In genomic region chr13:97977982-97978381, GRCh38 we compare ENCODE assay signal across 9 cellular contexts. TPM values are rescaled to one million over a fixed set of nuclear protein-coding genes. Genes with fewer than 3 reads are reported as not detected.
DNase-seq lines count a peak whose midpoint lies in the region; ATAC-seq, FAIRE-seq and TF ChIP-seq lines count a peak whose summit lies in the region.
"Had no signal": no experiment of that assay in that cellular context is flagged by ENCODE, and none has a peak within 500 bp of the region (broad histone marks: within the 10 kb centered on the region; RNA-seq: fewer than 3 reads in every experiment).

No MANE protein-coding gene starts in this region.

- BruUV-seq in HepG2 (replicated peaks; lab: Mats Ljungman, UMichigan): no TSS peak

- 13% methylated on average over 7 of the region's 7 CpGs for WGBS in HepG2 (ENCODE audit: low lambda C conversion rate)

- H3K27ac ChIP-seq in AG04450 (ENCODE audit: low read depth, low read length): no peak overlapping the region
- peak overlapping the region; percentile 79 for H3K27ac ChIP-seq in HepG2 (ENCODE audit: extremely low read length, insufficient read depth, low read length)

- CTCF ChIA-PET in AG04450 (lab: Charles Lee) (interaction anchor here (1.3 to 1.8 kb wide), 2 partner anchors 122 to 675 kb away, joined by 3 to 5 read pairs; no protein-coding TSS in a partner anchor), HepG2 (lab: Yijun Ruan, JAX; ENCODE audit: low intra/inter-chr PET ratio, low total read pairs) (no interaction called here)

- H3K4me3 Mint-ChIP-seq in activated naive CD8-positive, alpha-beta T cell treated with anti-CD3 and anti-CD28 coated beads, Interleukin-2, amount 50 U/mL, for 24 hours: peak overlapping the region; percentile 99

- H3K9me3 ChIP-seq in AG04450 (ENCODE audit: control insufficient read depth, insufficient read depth, low read length) (no peaks in the 10 kb centered on the region), HAP-1 (no peaks in the 10 kb centered on the region), HepG2 (ENCODE audit: low read length) (no peaks in the 10 kb centered on the region)

- peak overlapping the region; percentile 95 for H3K27ac Mint-ChIP-seq in activated naive CD8-positive, alpha-beta T cell treated with anti-CD3 and anti-CD28 coated beads, Interleukin-2, amount 50 U/mL, for 24 hours

- POLR2A ChIA-PET in AG04450 (lab: Yijun Ruan, JAX) (no interaction called here), HepG2 (lab: Yijun Ruan, JAX) (no interaction called here)

- DNase-seq in AG04450 (ENCODE audit: low read depth, low spot score) (no peak), HAP-1 (ENCODE audit: low spot score in 2 of 2) (no peak), HepG2 (ENCODE audit: low spot score) (no peak), foreskin melanocyte (no peak), midbrain (lab: John Stamatoyannopoulos, UW) (no peak), middle frontal gyrus (ENCODE audit: extremely low spot score, low spot score) (no peak)
- DNase-seq in activated naive CD8-positive, alpha-beta T cell treated with anti-CD3 and anti-CD28 coated beads, Interleukin-2, amount 50 U/mL, for 24 hours: no peak
- DNase-seq: activated CD4-positive, alpha-beta T cell treated with anti-CD3 and anti-CD28 coated beads for 4 hours had no signal

- no peak for TF ChIP-seq EP300 in HepG2 (IDR thresholded peaks at IDR 0.05; ENCODE audit: low read depth in 2 of 2, low read length in 2 of 2)
- no peak for TF ChIP-seq EP300 in HepG2 (CRISPR knock-in tag; IDR thresholded peaks at IDR 0.05; ENCODE audit: borderline replicate concordance)

- H4K20me1 ChIP-seq in HepG2 (ENCODE audit: insufficient read depth, low read length): peaks cover 33% of the 10 kb centered on the region

- TF ChIP-seq RAD21 in HepG2 (CRISPR knock-in tag; IDR thresholded peaks at IDR 0.05): no peak

- H3K9me3 Mint-ChIP-seq in activated naive CD8-positive, alpha-beta T cell treated with anti-CD3 and anti-CD28 coated beads, Interleukin-2, amount 50 U/mL, for 24 hours: no peaks in the 10 kb centered on the region

- H3K4me1 Mint-ChIP-seq in activated naive CD8-positive, alpha-beta T cell treated with anti-CD3 and anti-CD28 coated beads, Interleukin-2, amount 50 U/mL, for 24 hours: peaks cover 50% of the 10 kb centered on the region

- H3K4me1 ChIP-seq in HAP-1: peaks cover 35% of the 10 kb centered on the region
- H3K4me1 ChIP-seq in HepG2 (ENCODE audit: insufficient read depth, low read length): peaks cover 58% of the 10 kb centered on the region

- intact Hi-C loops in HepG2 (cut with micrococcal nuclease; ENCODE audit: unreplicated experiment): loop anchor here (5.0 kb wide), 2 partner anchors 121 to 594 kb away; no protein-coding TSS in a partner anchor

- TF ChIP-seq CTCF in AG04450 (IDR thresholded peaks at IDR 0.05; ENCODE audit: low read depth, low read length) (no peak), HepG2 (CRISPR knock-in tag; IDR thresholded peaks at IDR 0.05) (no peak)

- in situ Hi-C loops in HAP-1 (cut with MboI; ENCODE audit: low sequenced_read_pairs) (no loop called here), HepG2 (cut with HindIII; ENCODE audit: extremely low pct_ligation_motif_present, low pct_unique_long_range_greater_than_20kb) (no loop called here)

- peak overlapping the region; percentile 92 for H3K9ac ChIP-seq in HepG2 (ENCODE audit: insufficient read depth, low read depth, low read length)

- no peak overlapping the region for H2AFZ ChIP-seq in HepG2 (ENCODE audit: low read length)

- H3K4me3 ChIP-seq in AG04450 (ENCODE audit: low read depth, low read length) (peak overlapping the region; percentile 93), HAP-1 (peak overlapping the region; percentile 67), HepG2 (replicated peaks in 1 of 3; ENCODE audit: insufficient read depth in 1 of 3, low read depth in 2 of 3, low read length in 3 of 3) (peak overlapping the region; percentile 68 to 97 (median 83); a peak in 5 of 6 replicates)

- H3K4me2 ChIP-seq in HepG2 (ENCODE audit: low read depth, low read length): peak overlapping the region; percentile 78

- no peak for ATAC-seq in activated naive CD8-positive, alpha-beta T cell treated with anti-CD3 and anti-CD28 coated beads, Interleukin-2, amount 50 U/mL, for 24 hours
- ATAC-seq in HepG2 (no peak), HG03457 (IDR thresholded peaks at IDR 0.05; ENCODE audit: unreplicated experiment) (no peak)

- no peaks in the 10 kb centered on the region for H3K27me3 ChIP-seq in AG04450 (ENCODE audit: control insufficient read depth, insufficient read depth, low read length)
- no peaks in the 10 kb centered on the region for H3K27me3 ChIP-seq in HAP-1 (ENCODE audit: low read depth)
- no peaks in the 10 kb centered on the region; a peak in 1 of 5 replicates for H3K27me3 ChIP-seq in HepG2 (ENCODE audit: control insufficient read depth in 1 of 2, insufficient read depth in 2 of 2, low read length in 2 of 2)

- no peaks in the 10 kb centered on the region for H3K27me3 Mint-ChIP-seq in activated naive CD8-positive, alpha-beta T cell treated with anti-CD3 and anti-CD28 coated beads, Interleukin-2, amount 50 U/mL, for 24 hours

- H3K36me3 Mint-ChIP-seq in activated naive CD8-positive, alpha-beta T cell treated with anti-CD3 and anti-CD28 coated beads, Interleukin-2, amount 50 U/mL, for 24 hours (ENCODE audit: low read depth): peaks cover 38% of the 10 kb centered on the region

- peaks cover 57% of the 10 kb centered on the region for H3K79me2 ChIP-seq in HepG2 (ENCODE audit: insufficient read depth, low read length)

- H3K36me3 ChIP-seq in HAP-1 (replicated peaks): peaks cover 17% of the 10 kb centered on the region
- H3K36me3 ChIP-seq in HepG2 (replicated peaks in 1 of 2; ENCODE audit: control insufficient read depth in 1 of 2, insufficient read depth in 2 of 2, low read length in 2 of 2): peaks cover 0 to 7% of the 10 kb centered on the region in 2 experiments; a peak in 4 of 5 replicates

- no peak for TF ChIP-seq POLR2A in HepG2 (IDR thresholded peaks at IDR 0.05; ENCODE audit: insufficient read depth in 1 of 2, low read depth in 2 of 2, low read length in 2 of 2)

- FAIRE-seq in HepG2 (lab: Jason Lieb, UNC): no peak

TF ChIP-seq in HepG2, 621 proteins besides CTCF, POLR2A, EP300 and RAD21 (continues in another document):
- no peak for TF ChIP-seq KAT7 (CRISPR knock-in tag; IDR thresholded peaks at IDR 0.05; ENCODE audit: borderline replicate concordance)
- TF ChIP-seq MTF1 (CRISPR knock-in tag; IDR thresholded peaks at IDR 0.05): no peak
- TF ChIP-seq SCMH1 (CRISPR knock-in tag; IDR thresholded peaks at IDR 0.05; ENCODE audit: borderline replicate concordance): no peak
- no peak for TF ChIP-seq ATM (IDR thresholded peaks at IDR 0.05; ENCODE audit: borderline replicate concordance)

RNA-seq across cellular contexts. Expression of gene IPO5, which starts 24.5 kb away (rescaled TPM):
- polyA plus RNA-seq in AG04450 (2011; rRNA removed) (141 and 164 TPM in 2 replicates), HepG2 (2011; rRNA removed) (117 and 155 TPM in 2 replicates)
- 149 and 227 TPM in 2 replicates for polyA minus RNA-seq in AG04450 (2011; rRNA and poly(A)+ RNA removed)
- 242 and 411 TPM in 2 replicates for total RNA-seq in HepG2 (2016; rRNA removed; fragmentation: Illumina TruSeq; extraction: Trizol)
- 30.4 and 32.9 TPM in 2 replicates for total RNA-seq in HepG2 (2016; cell fraction: cytosol; rRNA removed; fragmentation: Illumina TruSeq; extraction: Trizol; ENCODE audit: low read depth)
- total RNA-seq in HepG2 (2016; cell fraction: insoluble cytoplasmic fraction; rRNA removed; fragmentation: Illumina TruSeq; extraction: Trizol): 233 and 406 TPM in 2 replicates
- 125 and 157 TPM in 2 replicates for total RNA-seq in HepG2 (2016; cell fraction: membrane; rRNA removed; fragmentation: Illumina TruSeq; extraction: Trizol)
- 159 and 178 TPM in 2 replicates for total RNA-seq in HepG2 (2016; cell fraction: nucleus; rRNA removed; fragmentation: Illumina TruSeq; extraction: Trizol)
- 89.3 and 105 TPM in 2 replicates for polyA plus RNA-seq in HepG2 (2011; cell fraction: cytosol; rRNA removed)
- polyA plus RNA-seq in HepG2 (2011; cell fraction: nucleus; rRNA removed): 70.8 and 78.2 TPM in 2 replicates
- polyA plus RNA-seq in HepG2 (2012): 144 and 179 TPM in 2 replicates
- polyA plus RNA-seq in HepG2 (2016; cell fraction: cytosol; fragmentation: Illumina TruSeq; extraction: Trizol; ENCODE audit: low read depth): 16.3 and 18.7 TPM in 2 replicates
- polyA plus RNA-seq in HepG2 (2016; cell fraction: insoluble cytoplasmic fraction; fragmentation: Illumina TruSeq; extraction: Trizol; ENCODE audit: low read depth): 212 and 229 TPM in 2 replicates
- polyA plus RNA-seq in HepG2 (2016; cell fraction: membrane; fragmentation: Illumina TruSeq; extraction: Trizol; ENCODE audit: low read depth): 53.5 and 68.8 TPM in 2 replicates
- 147 TPM in 2 replicates for polyA plus RNA-seq in HepG2 (2016; cell fraction: nucleus; fragmentation: Illumina TruSeq; extraction: Trizol; ENCODE audit: insufficient read depth, low read depth)
- polyA minus RNA-seq in HepG2 (2011; rRNA and poly(A)+ RNA removed; ENCODE audit: low replicate concordance): 162 and 233 TPM in 2 replicates
- 193 and 207 TPM in 2 replicates for polyA minus RNA-seq in HepG2 (2011; cell fraction: cytosol; rRNA and poly(A)+ RNA removed)
- 174 and 191 TPM in 2 replicates for polyA minus RNA-seq in HepG2 (2011; cell fraction: nucleus; rRNA and poly(A)+ RNA removed)
